In genomic region chr11:58770627-58771457, GRCh38 we compare ENCODE assay signal across 1 cellular context.
TF ChIP-seq lines count a peak whose summit lies in the region.

No MANE protein-coding gene starts in this region.

TF ChIP-seq in K562, 482 proteins besides CTCF, POLR2A, EP300 and RAD21 (continued from another document and continues in another):
- TF ChIP-seq CREB5 (CRISPR knock-in tag; IDR thresholded peaks at IDR 0.05) (no peak), MEF2D (tag; conservative IDR thresholded peaks at IDR 0.05; ENCODE audit: low read depth) (no peak; the same call in 1 of the 2 replicates), ATF4 (CRISPR knock-in tag; IDR thresholded peaks at IDR 0.05) (no peak), ZNF75A (CRISPR knock-in tag; IDR thresholded peaks at IDR 0.05) (peak; percentile 88), TFAM (CRISPR knock-in tag; conservative IDR thresholded peaks at IDR 0.05) (no peak), EHMT2 (IDR thresholded peaks at IDR 0.05) (peak; percentile 72; the same call in 1 of the 2 replicates), PRPF4 (IDR thresholded peaks at IDR 0.05; ENCODE audit: insufficient read depth, low read depth, low read length, poor library complexity, severe bottlenecking) (no peak), HSF4 (CRISPR knock-in tag; IDR thresholded peaks at IDR 0.05; ENCODE audit: borderline replicate concordance) (no peak), ZBTB2 (IDR thresholded peaks at IDR 0.05) (peak; percentile 43; the same call in 1 of the 2 replicates), ATF6 (CRISPR knock-in tag; IDR thresholded peaks at IDR 0.05) (no peak), BRF1 (IDR thresholded peaks at IDR 0.05; ENCODE audit: borderline replicate concordance, extremely low read depth, insufficient read length) (no peak), JUN (IDR thresholded peaks at IDR 0.05; ENCODE audit: borderline replicate concordance, low read depth, low read length) (peak; percentile 88; the same call in 1 of the 2 replicates), JUN (CRISPR knock-in tag; IDR thresholded peaks at IDR 0.05; ENCODE audit: borderline replicate concordance) (no peak), PTRF (tag; IDR thresholded peaks at IDR 0.05) (peak; percentile 20; the same call in 1 of the 2 replicates), HMG20B (CRISPR knock-in tag; IDR thresholded peaks at IDR 0.05) (0 out of 2 replicates have a peak, but pooled peaks have one; percentile 45), CREB3L1 (IDR thresholded peaks at IDR 0.05; ENCODE audit: borderline replicate concordance, low read depth) (no peak), CHD2 (IDR thresholded peaks at IDR 0.05; ENCODE audit: low read depth, low read length) (no peak), PYGO2 (tag; IDR thresholded peaks at IDR 0.05) (no peak), HEY1 (CRISPR knock-in tag; IDR thresholded peaks at IDR 0.05; ENCODE audit: borderline replicate concordance) (no peak), TSC22D4 (tag; IDR thresholded peaks at IDR 0.05) (no peak), CLOCK (CRISPR knock-in tag; IDR thresholded peaks at IDR 0.05; ENCODE audit: borderline replicate concordance) (no peak), KHSRP (IDR thresholded peaks at IDR 0.05) (no peak), MBD1 (CRISPR knock-in tag; IDR thresholded peaks at IDR 0.05) (no peak), ZNF586 (CRISPR knock-in tag; conservative IDR thresholded peaks at IDR 0.05) (no peak), HDAC2 (IDR thresholded peaks at IDR 0.05) (no peak; the same call in 1 of the 2 replicates), SRF (CRISPR knock-in tag; IDR thresholded peaks at IDR 0.05) (0 out of 4 replicates have a peak, but pooled peaks of 1 of the 2 experiments have one; percentile 7), ZBTB49 (CRISPR knock-in tag; IDR thresholded peaks at IDR 0.05; ENCODE audit: borderline replicate concordance) (no peak), ZNF668 (CRISPR knock-in tag; IDR thresholded peaks at IDR 0.05) (0 out of 2 replicates have a peak, but pooled peaks have one; percentile 20), NR2F6 (CRISPR knock-in tag; IDR thresholded peaks at IDR 0.05) (no peak), ZNF277 (CRISPR knock-in tag; IDR thresholded peaks at IDR 0.05; ENCODE audit: borderline replicate concordance) (no peak), BMI1 (IDR thresholded peaks at IDR 0.05; ENCODE audit: low read length) (no peak), FOXM1 (IDR thresholded peaks at IDR 0.05; ENCODE audit: low read depth) (peak; percentile 34; the same call in 1 of the 2 replicates), FOXM1 (CRISPR knock-in tag; IDR thresholded peaks at IDR 0.05; ENCODE audit: low read depth) (no peak), NCOA2 (IDR thresholded peaks at IDR 0.05; ENCODE audit: partially characterized antibody in 2 of 2) (no peak), NR2C2 (CRISPR knock-in tag; IDR thresholded peaks at IDR 0.05) (no peak), NR2C2 (tag; IDR thresholded peaks at IDR 0.05) (peak; percentile 73), NEUROD1 (IDR thresholded peaks at IDR 0.05; ENCODE audit: borderline replicate concordance, low read depth, low read length, partially characterized antibody) (peak; percentile 58), HOMEZ (CRISPR knock-in tag; IDR thresholded peaks at IDR 0.05) (no peak; the same call in 1 of the 2 replicates), ZNF184 (CRISPR knock-in tag; IDR thresholded peaks at IDR 0.05) (no peak), HDAC6 (IDR thresholded peaks at IDR 0.05; ENCODE audit: low read depth, low read length) (no peak)
